Comparison of ENCODE assay signal across 11 cellular contexts in the genomic region with DNA sequence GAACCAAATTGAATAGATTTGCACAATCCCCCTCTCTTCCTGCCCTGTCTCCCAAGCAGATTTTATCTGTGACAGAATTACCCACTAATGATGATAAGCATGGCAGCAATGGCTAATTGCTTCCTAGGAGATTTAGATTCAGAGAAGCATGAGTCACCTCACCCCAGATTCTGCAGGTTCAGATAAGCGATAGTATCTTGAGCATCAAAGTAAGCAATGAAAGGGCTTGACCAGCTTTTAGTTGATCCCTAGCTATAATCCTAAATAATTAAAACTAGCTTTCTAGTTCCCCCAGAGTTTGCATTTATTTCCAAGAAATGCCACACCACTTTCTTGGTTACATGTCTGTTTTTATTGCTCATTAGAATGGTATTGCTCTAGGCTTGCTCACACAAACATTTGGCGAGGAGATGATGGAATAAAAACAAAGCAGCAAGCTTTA.
DNase-seq lines count a peak whose midpoint lies in the region; ATAC-seq, FAIRE-seq and TF ChIP-seq lines count a peak whose summit lies in the region.
"Had no signal": no experiment of that assay in that cellular context is flagged by ENCODE, and none has a peak within 500 bp of the region (broad histone marks: within the 10 kb centered on the region; RNA-seq: fewer than 3 reads in every experiment).

No MANE protein-coding gene starts in this region.

- H3K4me3 ChIP-seq in endothelial cell of umbilical vein (replicated peaks in 1 of 3; ENCODE audit: insufficient read depth in 1 of 3, low read depth in 1 of 3, low read length in 3 of 3) (no peak overlapping the region), retinal pigment epithelial cell (ENCODE audit: low read length) (no peak overlapping the region)
- H3K4me3 ChIP-seq: esophagus muscularis mucosa, right atrium auricular region had no signal

- no peak for FAIRE-seq in endothelial cell of umbilical vein (lab: Jason Lieb, UNC)

- H3K79me2 ChIP-seq in endothelial cell of umbilical vein (ENCODE audit: control insufficient read depth, insufficient read depth, low read length): no peaks in the 10 kb centered on the region

- H3K9ac ChIP-seq in endothelial cell of umbilical vein (replicated peaks; ENCODE audit: extremely low read depth, insufficient read depth, low read length): no peak overlapping the region

- ATAC-seq in esophagus mucosa: no peak

- no peak overlapping the region for H2AFZ ChIP-seq in endothelial cell of umbilical vein (ENCODE audit: low read depth, low read length)

- no peaks in the 10 kb centered on the region for H3K36me3 ChIP-seq in endothelial cell of umbilical vein (ENCODE audit: control insufficient read depth in 2 of 2, extremely low read depth in 1 of 2, insufficient read depth in 2 of 2, low read length in 2 of 2)
- H3K36me3 ChIP-seq: esophagus muscularis mucosa, right atrium auricular region had no signal

- POLR2A ChIA-PET in endothelial cell of umbilical vein (lab: Charles Lee): no interaction called here

- CTCF ChIA-PET in endothelial cell of umbilical vein (lab: Charles Lee): interaction anchor here (1.0 kb wide), 2 partner anchors 11 to 16 kb away, joined by 3 read pairs; no protein-coding TSS in a partner anchor

- no peak for TF ChIP-seq CTCF in endothelial cell of umbilical vein (IDR thresholded peaks at IDR 0.05; ENCODE audit: extremely low read depth in 1 of 2, insufficient read depth in 1 of 2, low read depth in 1 of 2, low read length in 2 of 2)
- no peak for TF ChIP-seq CTCF in retinal pigment epithelial cell (conservative IDR thresholded peaks at IDR 0.05; ENCODE audit: low read depth, low read length)

- intact Hi-C loops in endothelial cell of umbilical vein (cut with micrococcal nuclease): no loop called here

- no peaks in the 10 kb centered on the region for H3K27me3 ChIP-seq in endothelial cell of umbilical vein (ENCODE audit: control insufficient read depth in 2 of 2, insufficient read depth in 2 of 2, low read length in 2 of 2)
- H3K27me3 ChIP-seq: esophagus muscularis mucosa, right atrium auricular region had no signal

- DNase-seq in GM03348 (ENCODE audit: low spot score) (peak; percentile 13), RPMI7951 (ENCODE audit: low read depth) (peak; percentile 83), endothelial cell of umbilical vein (ENCODE audit: low read depth, low spot score) (no peak), retinal pigment epithelial cell (ENCODE audit: low read depth) (peak; percentile 97), medulla oblongata (ENCODE audit: extremely low spot score) (no peak), SKM-1 (lab: John Stamatoyannopoulos, UW; ENCODE audit: unreplicated experiment) (no peak)
- DNase-seq: activated CD4-positive, alpha-beta T cell treated with anti-CD3 and anti-CD28 coated beads, Interleukin-2, amount 50 U/mL, for 48 hours; T-helper 2 cell had no signal

- no peaks in the 10 kb centered on the region for H3K9me1 ChIP-seq in endothelial cell of umbilical vein (replicated peaks; ENCODE audit: control insufficient read depth, extremely low read depth, insufficient read depth, low read length)

- no peaks in the 10 kb centered on the region for H3K9me3 ChIP-seq in endothelial cell of umbilical vein (replicated peaks; ENCODE audit: control insufficient read depth, insufficient read depth, low read length)
- H3K9me3 ChIP-seq: esophagus muscularis mucosa, right atrium auricular region had no signal

- H3K4me1 ChIP-seq in endothelial cell of umbilical vein (ENCODE audit: control insufficient read depth, extremely low read depth, insufficient read depth, low read length): peaks cover 7% of the 10 kb centered on the region
- H3K4me1 ChIP-seq: esophagus muscularis mucosa, right atrium auricular region had no signal

- no peak overlapping the region for H3K4me2 ChIP-seq in endothelial cell of umbilical vein (ENCODE audit: insufficient read depth, low read length)

- peaks cover 2% of the 10 kb centered on the region for H4K20me1 ChIP-seq in endothelial cell of umbilical vein (replicated peaks; ENCODE audit: control insufficient read depth, extremely low read depth, insufficient read depth, low read length)

- no peak overlapping the region for H3K27ac ChIP-seq in endothelial cell of umbilical vein (ENCODE audit: insufficient read depth, low read depth, low read length)
- H3K27ac ChIP-seq: esophagus muscularis mucosa, right atrium auricular region had no signal

- no TSS peak for BruUV-seq in endothelial cell of umbilical vein (replicated peaks; lab: Mats Ljungman, UMichigan)

- TF ChIP-seq POLR2A in endothelial cell of umbilical vein (IDR thresholded peaks at IDR 0.05; ENCODE audit: low read depth, low read length): no peak

- dilution Hi-C loops in endothelial cell of umbilical vein (cut with MboI; ENCODE audit: extremely low pct_ligation_motif_present, low sequenced_read_pairs): no loop called here

TF ChIP-seq in endothelial cell of umbilical vein, 7 proteins besides CTCF, POLR2A, EP300 and RAD21:
- TF ChIP-seq MYC (IDR thresholded peaks at IDR 0.05; ENCODE audit: low read depth, low read length): no peak
- TF ChIP-seq GATA2 (IDR thresholded peaks at IDR 0.05; ENCODE audit: insufficient read depth, insufficient read length, low read depth, low read length): peak; percentile 79
- TF ChIP-seq FOS (IDR thresholded peaks at IDR 0.05; ENCODE audit: borderline replicate concordance, insufficient read depth, low read length): peak; percentile 16

Comparison
In these comparisons a context has a peak if more than half of its experiments do, and no peak if none do; other contexts are left out.
1. DNase-seq: peak in GM03348 (single experiment), RPMI7951 (single experiment) and retinal pigment epithelial cell (single experiment); none in endothelial cell of umbilical vein (single experiment), medulla oblongata (single experiment) and SKM-1 (single experiment).